ENCODE assay signal across 12 cellular contexts in genomic region chr1:39076127-39076798, GRCh38. TPM values are rescaled to one million over a fixed set of nuclear protein-coding genes. Genes with fewer than 3 reads are reported as not detected.
DNase-seq lines count a peak whose midpoint lies in the region; ATAC-seq, FAIRE-seq and TF ChIP-seq lines count a peak whose summit lies in the region.
"Had no signal": no experiment of that assay in that cellular context is flagged by ENCODE, and none has a peak within 500 bp of the region (broad histone marks: within the 10 kb centered on the region; RNA-seq: fewer than 3 reads in every experiment).

No MANE protein-coding gene starts in this region.

- H3K36me3 ChIP-seq in heart left ventricle, result no peaks in the 10 kb centered on the region

- H3K4me3 Mint-ChIP-seq in stimulated activated naive B cell treated with anti-CD40 and anti-IgM and Interleukin-4, amounts not matched to agents 10 μg/mL and 1 μg/mL and 100 μg/mL, for 72 hours, result no peak overlapping the region

- no peaks in the 10 kb centered on the region for H3K9me3 Mint-ChIP-seq in stimulated activated naive B cell treated with anti-CD40 and anti-IgM and Interleukin-4, amounts not matched to agents 10 μg/mL and 1 μg/mL and 100 μg/mL, for 72 hours

- H3K36me3 Mint-ChIP-seq in stimulated activated naive B cell treated with anti-CD40 and anti-IgM and Interleukin-4, amounts not matched to agents 10 μg/mL and 1 μg/mL and 100 μg/mL, for 72 hours, result no peaks in the 10 kb centered on the region

- ATAC-seq in heart left ventricle, result peak; percentile 71 to 81 (median 78)
- no peak for ATAC-seq in stimulated activated naive B cell treated with anti-CD40 and anti-IgM and Interleukin-4, amounts not matched to agents 10 μg/mL and 1 μg/mL and 100 μg/mL, for 72 hours (replicated peaks)
- ATAC-seq in HG02759 (IDR thresholded peaks at IDR 0.05; ENCODE audit: unreplicated experiment), result no peak

- FAIRE-seq in D721Med (lab: Jason Lieb, UNC), result no peak

- no peak for TF ChIP-seq POLR2A in heart left ventricle (IDR thresholded peaks at IDR 0.05)

- peaks cover 0 to 8% (median 0%) of the 10 kb centered on the region in 9 donors for H3K27me3 ChIP-seq in heart left ventricle

- H3K27ac ChIP-seq in heart left ventricle, result peak overlapping the region in 9 of 12 donors; percentile 1 to 66 (median 24)
- H3K27ac ChIP-seq: KMS-11 had no signal

- no peak overlapping the region for H3K27ac Mint-ChIP-seq in stimulated activated naive B cell treated with anti-CD40 and anti-IgM and Interleukin-4, amounts not matched to agents 10 μg/mL and 1 μg/mL and 100 μg/mL, for 72 hours

- intact Hi-C loops in heart left ventricle (cut with DNase I), result no loop called here

- no peaks in the 10 kb centered on the region for H3K9me3 ChIP-seq in heart left ventricle

- in situ Hi-C loops in G401 (cut with HindIII; ENCODE audit: low sequenced_read_pairs), result no loop called here

- H3K4me1 ChIP-seq in heart left ventricle, result peaks cover 0 to 18% (median 8%) of the 10 kb centered on the region in 12 donors

- peak; percentile 50 for DNase-seq in G401 (ENCODE audit: low spot score)
- peak; percentile 76 for DNase-seq in astrocyte of the hippocampus (ENCODE audit: low read depth, low spot score)
- DNase-seq in heart left ventricle, result peak; percentile 46 to 83 (median 71)
- peak; percentile 23 for DNase-seq in renal cortical epithelial cell (ENCODE audit: low read depth)
- no peak for DNase-seq in cortex of kidney (lab: John Stamatoyannopoulos, UW)
- no peak for DNase-seq in stimulated activated naive B cell treated with anti-CD40 and anti-IgM and Interleukin-4, amounts not matched to agents 10 μg/mL and 1 μg/mL and 100 μg/mL, for 72 hours
- DNase-seq in D721Med (ENCODE audit: insufficient read length, low spot score), result no peak
- DNase-seq: activated CD4-positive, alpha-beta T cell treated with anti-CD3 and anti-CD28 coated beads for 1 hour; central memory CD4-positive, alpha-beta T cell; NK-92 treated with Interleukin-12 subunit alpha and Interleukin-12 subunit beta, amount 100 ng/mL, for 24 hours had no signal

- peaks cover 6 to 7% of the 10 kb centered on the region in 2 donors for H3K4me1 Mint-ChIP-seq in stimulated activated naive B cell treated with anti-CD40 and anti-IgM and Interleukin-4, amounts not matched to agents 10 μg/mL and 1 μg/mL and 100 μg/mL, for 72 hours

- peaks cover 15 to 17% of the 10 kb centered on the region in 2 donors for H3K27me3 Mint-ChIP-seq in stimulated activated naive B cell treated with anti-CD40 and anti-IgM and Interleukin-4, amounts not matched to agents 10 μg/mL and 1 μg/mL and 100 μg/mL, for 72 hours

- 56 to 62% (median 58%) methylated on average over 12 to 13 of the region's 13 CpGs for WGBS in heart left ventricle, 4 donors

- no peak overlapping the region for H3K4me3 ChIP-seq in heart left ventricle

- TF ChIP-seq CTCF in heart left ventricle (IDR thresholded peaks at IDR 0.05) (no peak), D721Med (IDR thresholded peaks at IDR 0.05; ENCODE audit: insufficient read depth, missing control alignments) (no peak)

RNA-seq across cellular contexts. Expression of gene NDUFS5, which starts 50.1 kb away (rescaled TPM):
- total RNA-seq in G401 (2014; rRNA removed; shearing (Covaris generic)), result 764 and 816 TPM in 2 replicates
- total RNA-seq in heart left ventricle (1,000 to 10,000 TPM in 2 of 9 donors, 100 to 1,000 TPM in 7; 292 to 1,815 (median 503) TPM), renal cortical epithelial cell (510 and 879 TPM in 2 replicates)
- 1,000 to 10,000 TPM; 1,262 to 4,461 TPM for polyA plus RNA-seq in heart left ventricle

Comparison
In these comparisons a context has a peak if more than half of its experiments do, and no peak if none do; other contexts are left out.
1. DNase-seq: peak in G401 (single experiment), astrocyte of the hippocampus (single experiment), heart left ventricle (5 of 5) and renal cortical epithelial cell (single experiment); none in cortex of kidney (single experiment), stimulated activated naive B cell treated with anti-CD40 and anti-IgM and Interleukin-4, amounts not matched to agents 10 μg/mL and 1 μg/mL and 100 μg/mL, for 72 hours (single experiment) and D721Med (single experiment).
2. ATAC-seq: peak in heart left ventricle (4 of 4); none in stimulated activated naive B cell treated with anti-CD40 and anti-IgM and Interleukin-4, amounts not matched to agents 10 μg/mL and 1 μg/mL and 100 μg/mL, for 72 hours (0 of 2) and HG02759 (single experiment).